In genomic region chr11:78838417-78838816, GRCh38 we compare ENCODE assay signal across 18 cellular contexts.
DNase-seq lines count a peak whose midpoint lies in the region; ATAC-seq and TF ChIP-seq lines count a peak whose summit lies in the region.
"Had no signal": no experiment of that assay in that cellular context is flagged by ENCODE, and none has a peak within 500 bp of the region (broad histone marks: within the 10 kb centered on the region; RNA-seq: fewer than 3 reads in every experiment).

No MANE protein-coding gene starts in this region.

- H3K36me3 ChIP-seq in colonic mucosa (no peaks in the 10 kb centered on the region), upper lobe of right lung (no peaks in the 10 kb centered on the region)
- H3K36me3 ChIP-seq: esophagus squamous epithelium, heart right ventricle, tibial artery had no signal

- no peak overlapping the region for H3K4me3 ChIP-seq in colonic mucosa
- H3K4me3 ChIP-seq in upper lobe of right lung: no peak overlapping the region
- H3K4me3 ChIP-seq: esophagus squamous epithelium, heart right ventricle, tibial artery had no signal

- H3K9me3 Mint-ChIP-seq in progenitor cell of endocrine pancreas (ENCODE audit: low read depth): no peaks in the 10 kb centered on the region
- H3K9me3 Mint-ChIP-seq: brain; CD4-positive, alpha-beta T cell; T-helper 1 cell treated with Interleukin-12 subunit alpha and Interleukin-12 subunit beta and Interleukin-4 antibody, amounts not matched to agents 30 μg/mL and 1 μg/mL, for 36 hours had no signal

- TF ChIP-seq CTCF in colonic mucosa (IDR thresholded peaks at IDR 0.05) (peak; percentile 15), progenitor cell of endocrine pancreas (IDR thresholded peaks at IDR 0.05; ENCODE audit: unreplicated experiment) (peak; percentile 39), upper lobe of right lung (IDR thresholded peaks at IDR 0.05) (no peak)

- H3K9me3 ChIP-seq in colonic mucosa (no peaks in the 10 kb centered on the region), upper lobe of right lung (no peaks in the 10 kb centered on the region)
- H3K9me3 ChIP-seq: esophagus squamous epithelium, heart right ventricle, tibial artery had no signal

- no peak for ATAC-seq in upper lobe of right lung
- ATAC-seq: heart right ventricle had no signal

- H3K27ac Mint-ChIP-seq in progenitor cell of endocrine pancreas: no peak overlapping the region
- H3K27ac Mint-ChIP-seq: brain; CD4-positive, alpha-beta T cell; T-helper 1 cell treated with Interleukin-12 subunit alpha and Interleukin-12 subunit beta and Interleukin-4 antibody, amounts not matched to agents 30 μg/mL and 1 μg/mL, for 36 hours had no signal

- intact Hi-C loops in colonic mucosa (cut with DNase I) (no loop called here), upper lobe of right lung (cut with DNase I) (no loop called here)

- no peaks in the 10 kb centered on the region for H3K27me3 ChIP-seq in colonic mucosa
- H3K27me3 ChIP-seq in upper lobe of right lung: no peaks in the 10 kb centered on the region
- H3K27me3 ChIP-seq: esophagus squamous epithelium, heart right ventricle, tibial artery had no signal

- H3K27me3 Mint-ChIP-seq in progenitor cell of endocrine pancreas: peaks cover 10% of the 10 kb centered on the region
- H3K27me3 Mint-ChIP-seq: brain had no signal

- H3K9ac ChIP-seq in colonic mucosa (ENCODE audit: low read depth in 2 of 2, low read length in 2 of 2): no peak overlapping the region

- H3K36me3 Mint-ChIP-seq in progenitor cell of endocrine pancreas (ENCODE audit: insufficient read depth): no peaks in the 10 kb centered on the region
- H3K36me3 Mint-ChIP-seq: brain had no signal

- H3K4me1 Mint-ChIP-seq in progenitor cell of endocrine pancreas (ENCODE audit: low read depth): peaks cover 29% of the 10 kb centered on the region

- H3K4me1 ChIP-seq in colonic mucosa (no peaks in the 10 kb centered on the region), upper lobe of right lung (peaks cover 10% of the 10 kb centered on the region)
- H3K4me1 ChIP-seq: tibial artery had no signal

- H3K4me3 Mint-ChIP-seq in progenitor cell of endocrine pancreas (ENCODE audit: low read depth): no peak overlapping the region
- H3K4me3 Mint-ChIP-seq: brain; CD4-positive, alpha-beta T cell; T-helper 1 cell treated with Interleukin-12 subunit alpha and Interleukin-12 subunit beta and Interleukin-4 antibody, amounts not matched to agents 30 μg/mL and 1 μg/mL, for 36 hours had no signal

- peak; percentile 36 for DNase-seq in NCI-H2107 treated with DMSO at 0.1 percent for 48 hours (lab: John Stamatoyannopoulos, UW; ENCODE audit: unreplicated experiment)
- DNase-seq in NCI-H2107 (lab: John Stamatoyannopoulos, UW): no peak
- DNase-seq in NCI-H2029 (lab: John Stamatoyannopoulos, UW): peak; percentile 13
- DNase-seq in colonic mucosa: no peak
- no peak for DNase-seq in progenitor cell of endocrine pancreas (ENCODE audit: low spot score, unreplicated experiment)
- DNase-seq in upper lobe of right lung: no peak
- no peak for DNase-seq in activated CD4-positive, alpha-beta T cell treated with anti-CD3 and anti-CD28 coated beads for 1 hour
- no peak for DNase-seq in putamen (ENCODE audit: low spot score)
- DNase-seq: activated CD8-positive, alpha-beta memory T cell treated with anti-CD3 and anti-CD28 coated beads, Interleukin-2, amount 50 U/mL, for 4 hours; activated naive CD4-positive, alpha-beta T cell treated with Interleukin-2 at 50 U/mL for 16 hours; CD4-positive, alpha-beta T cell; dermis blood vessel endothelial cell; esophagus squamous epithelium; heart right ventricle; MV-4-11; tibial artery had no signal

- H3K27ac ChIP-seq in colonic mucosa: no peak overlapping the region
- no peak overlapping the region for H3K27ac ChIP-seq in upper lobe of right lung
- H3K27ac ChIP-seq: esophagus squamous epithelium, heart right ventricle, tibial artery had no signal

Comparison
In these comparisons a context has a peak if more than half of its experiments do, and no peak if none do; other contexts are left out.
1. DNase-seq: peak in NCI-H2107 treated with DMSO at 0.1 percent for 48 hours (single experiment) and NCI-H2029 (single experiment); none in NCI-H2107 (single experiment), colonic mucosa (single experiment), progenitor cell of endocrine pancreas (single experiment), upper lobe of right lung (single experiment), activated CD4-positive, alpha-beta T cell treated with anti-CD3 and anti-CD28 coated beads for 1 hour (single experiment) and putamen (single experiment).